Comparison of ENCODE assay signal across 9 cellular contexts in the genomic region with DNA sequence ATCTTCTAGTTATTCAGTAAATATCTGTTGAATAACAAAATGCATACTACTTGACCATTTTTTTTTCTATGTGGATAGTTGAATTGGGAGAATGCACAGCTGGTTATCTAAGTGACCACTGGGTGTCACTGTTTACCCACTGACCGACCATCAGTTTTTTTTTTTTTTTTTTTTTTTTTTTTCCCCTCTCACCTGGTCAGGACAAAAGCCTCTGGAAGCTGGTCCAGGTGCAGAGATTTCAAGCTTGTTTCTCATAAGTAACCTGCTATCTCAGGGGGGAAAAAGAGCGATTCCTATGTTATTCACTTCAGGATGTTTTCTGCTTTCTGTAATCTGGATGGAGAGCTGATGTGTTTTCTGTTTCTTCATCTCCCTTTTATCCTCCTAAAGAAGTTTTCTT.
DNase-seq lines count a peak whose midpoint lies in the region; ATAC-seq, FAIRE-seq and TF ChIP-seq lines count a peak whose summit lies in the region.
"Had no signal": no experiment of that assay in that cellular context is flagged by ENCODE, and none has a peak within 500 bp of the region (broad histone marks: within the 10 kb centered on the region; RNA-seq: fewer than 3 reads in every experiment).

No MANE protein-coding gene starts in this region.

- H3K9me3 ChIP-seq in RWPE2 (ENCODE audit: severe bottlenecking) (no peaks in the 10 kb centered on the region), spleen (no peaks in the 10 kb centered on the region)

- 7 to 14% (median 11%) methylated on average over 2 of the region's 2 CpGs for WGBS in spleen, 5 donors

- peak; percentile 61 for FAIRE-seq in frontal cortex (lab: Jason Lieb, UNC)

- no peak for ATAC-seq in RWPE2 (ENCODE audit: low read depth)
- no peak for ATAC-seq in HG02981 (IDR thresholded peaks at IDR 0.05; ENCODE audit: unreplicated experiment)
- ATAC-seq in HG03045 (IDR thresholded peaks at IDR 0.05; ENCODE audit: unreplicated experiment): no peak

- TF ChIP-seq CTCF in RWPE2 (IDR thresholded peaks at IDR 0.05; ENCODE audit: poor library complexity, severe bottlenecking) (peak; percentile 88), spleen (IDR thresholded peaks at IDR 0.05 in 8 of 11, conservative IDR thresholded peaks at IDR 0.05 in 3 of 11) (peak; percentile 24 to 77 (median 65))

- H3K4me1 ChIP-seq in RWPE2 (ENCODE audit: insufficient read depth, poor library complexity, severe bottlenecking): no peaks in the 10 kb centered on the region
- no peaks in the 10 kb centered on the region for H3K4me1 ChIP-seq in spleen

- intact Hi-C loops in spleen (cut with DNase I; ENCODE audit: low total_unique reads): loop anchor here (5.0 kb wide), 1 partner anchor 803 kb away; no protein-coding TSS in a partner anchor

- H3K36me3 ChIP-seq in RWPE2 (ENCODE audit: low read depth) (no peaks in the 10 kb centered on the region), spleen (no peaks in the 10 kb centered on the region)

- no peak for TF ChIP-seq POLR2A in spleen (IDR thresholded peaks at IDR 0.05)

- H3K4me3 ChIP-seq in Jurkat, Clone E6-1 (ENCODE audit: low read length): no peak overlapping the region
- H3K4me3 ChIP-seq in RWPE2 (ENCODE audit: severe bottlenecking): no peak overlapping the region
- H3K4me3 ChIP-seq in spleen: no peak overlapping the region

- H3K27me3 ChIP-seq in RWPE2 (ENCODE audit: insufficient read depth, poor library complexity, severe bottlenecking): no peaks in the 10 kb centered on the region
- H3K27me3 ChIP-seq in spleen (replicated peaks in 1 of 7): peaks cover 0 to 5% (median 0%) of the 10 kb centered on the region in 7 donors

- DNase-seq in ELF-1 (ENCODE audit: low read depth, low spot score) (peak; percentile 68), RWPE2 (ENCODE audit: low spot score) (no peak), frontal cortex (ENCODE audit: low spot score in 2 of 2) (peak; percentile 26 to 52), spleen (no peak), NCI-H226 (no peak)
- peak; percentile 25 for DNase-seq in Jurkat, Clone E6-1 (ENCODE audit: low read depth, low spot score)
- DNase-seq: activated B cell treated with CpG ODN at 0.5 μM for 24 hours had no signal

- no peak overlapping the region for H3K27ac ChIP-seq in RWPE2 (ENCODE audit: poor library complexity, severe bottlenecking)
- H3K27ac ChIP-seq in spleen: no peak overlapping the region

Comparison
In these comparisons a context has a peak if more than half of its experiments do, and no peak if none do; other contexts are left out.
1. DNase-seq: peak in ELF-1 (single experiment), Jurkat, Clone E6-1 (single experiment) and frontal cortex (2 of 2); none in RWPE2 (single experiment), spleen (single experiment) and NCI-H226 (single experiment).